ENCODE assay signal across 8 cellular contexts in genomic region chr6:53673138-53673801, GRCh38. TPM values are rescaled to one million over a fixed set of nuclear protein-coding genes. Genes with fewer than 3 reads are reported as not detected.
A peak's percentile ranks its signal among the peaks of the same experiment; 100 is the strongest.
DNase-seq lines count a peak whose midpoint lies in the region; ATAC-seq, FAIRE-seq and TF ChIP-seq lines count a peak whose summit lies in the region.

No MANE protein-coding gene starts in this region.

- no peak overlapping the region for H3K4me3 ChIP-seq in NB4 (ENCODE audit: low read depth, low read length)
- H3K4me3 ChIP-seq in body of pancreas: no peak overlapping the region
- no peak overlapping the region for H3K4me3 ChIP-seq in HepG2 (replicated peaks in 1 of 3; ENCODE audit: insufficient read depth in 1 of 3, low read depth in 2 of 3, low read length in 3 of 3)
- no peak overlapping the region for H3K4me3 ChIP-seq in OCI-LY7 (ENCODE audit: low read depth, low read length, poor library complexity, severe bottlenecking)

- H3K4me1 ChIP-seq in body of pancreas (peaks cover 6% of the 10 kb centered on the region), HepG2 (ENCODE audit: insufficient read depth, low read length) (peaks cover 8% of the 10 kb centered on the region), OCI-LY7 (ENCODE audit: insufficient read depth, low read length, poor library complexity, severe bottlenecking) (no peaks in the 10 kb centered on the region)

- no peak for TF ChIP-seq CTCF in NB4 (IDR thresholded peaks at IDR 0.05; ENCODE audit: low read depth, low read length)
- no peak for TF ChIP-seq CTCF in body of pancreas (IDR thresholded peaks at IDR 0.05)
- no peak for TF ChIP-seq CTCF in HepG2 (CRISPR knock-in tag; IDR thresholded peaks at IDR 0.05)
- TF ChIP-seq CTCF in OCI-LY7 (conservative IDR thresholded peaks at IDR 0.05; ENCODE audit: low read length): no peak

- intact Hi-C loops in body of pancreas (cut with DNase I) (no loop called here), HepG2 (cut with micrococcal nuclease; ENCODE audit: unreplicated experiment) (no loop called here), OCI-LY7 (cut with micrococcal nuclease; ENCODE audit: unreplicated experiment) (no loop called here)

- no peaks in the 10 kb centered on the region for H3K9me2 ChIP-seq in OCI-LY7 (ENCODE audit: insufficient read depth, low read length)

- ATAC-seq in body of pancreas (peak; percentile 58), HepG2 (no peak; the same call in 2 of the 3 replicates), HG02870 (IDR thresholded peaks at IDR 0.05; ENCODE audit: unreplicated experiment) (no peak)

- H2AFZ ChIP-seq in HepG2 (ENCODE audit: low read length) (no peak overlapping the region), OCI-LY7 (ENCODE audit: low read length) (no peak overlapping the region)

- TF ChIP-seq RAD21 in HepG2 (CRISPR knock-in tag; IDR thresholded peaks at IDR 0.05): no peak

- no peaks in the 10 kb centered on the region for H3K9me3 ChIP-seq in body of pancreas
- H3K9me3 ChIP-seq in HepG2 (ENCODE audit: low read length): no peaks in the 10 kb centered on the region
- H3K9me3 ChIP-seq in OCI-LY7 (ENCODE audit: low read length): no peaks in the 10 kb centered on the region

- WGBS in body of pancreas, 2 donors: 22 to 32% methylated on average over 2 of the region's 2 CpGs
- WGBS in HepG2 (ENCODE audit: low lambda C conversion rate): 4% methylated on average over 2 of the region's 2 CpGs

- H3K4me2 ChIP-seq in HepG2 (ENCODE audit: low read depth, low read length): no peak overlapping the region
- no peak overlapping the region for H3K4me2 ChIP-seq in OCI-LY7 (ENCODE audit: low read length)

- TF ChIP-seq POLR2A in NB4 (IDR thresholded peaks at IDR 0.05; ENCODE audit: extremely low read depth, insufficient read length) (no peak), body of pancreas (IDR thresholded peaks at IDR 0.05) (no peak), HepG2 (IDR thresholded peaks at IDR 0.05; ENCODE audit: insufficient read depth in 1 of 2, low read depth in 2 of 2, low read length in 2 of 2) (no peak)

- FAIRE-seq in HepG2 (lab: Jason Lieb, UNC): no peak

- no peaks in the 10 kb centered on the region for H3K79me2 ChIP-seq in HepG2 (ENCODE audit: insufficient read depth, low read length)
- no peaks in the 10 kb centered on the region for H3K79me2 ChIP-seq in OCI-LY7 (ENCODE audit: insufficient read depth, low read depth, low read length)

- no peak overlapping the region for H3K9ac ChIP-seq in HepG2 (ENCODE audit: insufficient read depth, low read depth, low read length)

- CTCF ChIA-PET in HepG2 (lab: Yijun Ruan, JAX; ENCODE audit: low intra/inter-chr PET ratio, low total read pairs): no interaction called here
- CTCF ChIA-PET in OCI-LY7 (lab: Charles Lee; ENCODE audit: unreplicated experiment): no interaction called here

- DNase-seq in DMS 273 (lab: John Stamatoyannopoulos, UW; ENCODE audit: unreplicated experiment): peak; percentile 81
- DNase-seq in NB4 (ENCODE audit: low read depth): peak; percentile 9
- DNase-seq in body of pancreas: peak in 2 of 4 donors; percentile 10 to 36
- DNase-seq in HepG2 (ENCODE audit: low spot score): peak; percentile 71
- no peak for DNase-seq in OCI-LY7 (ENCODE audit: low spot score)
- no peak for DNase-seq in SHP77 (lab: John Stamatoyannopoulos, UW)
- no peak for DNase-seq in globus pallidus (ENCODE audit: low spot score)

- POLR2A ChIA-PET in HepG2 (lab: Yijun Ruan, JAX): no interaction called here
- POLR2A ChIA-PET in OCI-LY7 (lab: Charles Lee): interaction anchor here (0.8 kb wide), 1 partner anchor 678 kb away, joined by 3 read pairs; no protein-coding TSS in a partner anchor

- in situ Hi-C loops in HepG2 (cut with HindIII; ENCODE audit: extremely low pct_ligation_motif_present, low pct_unique_long_range_greater_than_20kb): no loop called here

- BruUV-seq in HepG2 (replicated peaks; lab: Mats Ljungman, UMichigan) (no TSS peak), OCI-LY7 (replicated peaks; lab: Mats Ljungman, UMichigan) (no TSS peak)

- TF ChIP-seq EP300 in HepG2 (IDR thresholded peaks at IDR 0.05; ENCODE audit: low read depth in 2 of 2, low read length in 2 of 2): no peak
- TF ChIP-seq EP300 in HepG2 (CRISPR knock-in tag; IDR thresholded peaks at IDR 0.05; ENCODE audit: borderline replicate concordance): no peak

- H3K27me3 ChIP-seq in body of pancreas (no peaks in the 10 kb centered on the region), HepG2 (ENCODE audit: control insufficient read depth in 1 of 2, insufficient read depth in 2 of 2, low read length in 2 of 2) (no peaks in the 10 kb centered on the region)

- H4K20me1 ChIP-seq in HepG2 (ENCODE audit: insufficient read depth, low read length) (no peaks in the 10 kb centered on the region), OCI-LY7 (ENCODE audit: insufficient read depth, low read length) (no peaks in the 10 kb centered on the region)

- H3K27ac ChIP-seq in body of pancreas (no peak overlapping the region), HepG2 (ENCODE audit: extremely low read length, insufficient read depth, low read length) (no peak overlapping the region), OCI-LY7 (ENCODE audit: low read depth, low read length, poor library complexity, severe bottlenecking) (no peak overlapping the region)

- no peaks in the 10 kb centered on the region for H3K36me3 ChIP-seq in body of pancreas (replicated peaks in 1 of 2; ENCODE audit: insufficient read depth in 1 of 2, low read depth in 2 of 2)
- no peaks in the 10 kb centered on the region for H3K36me3 ChIP-seq in HepG2 (replicated peaks in 1 of 2; ENCODE audit: control insufficient read depth in 1 of 2, insufficient read depth in 2 of 2, low read length in 2 of 2)
- no peaks in the 10 kb centered on the region for H3K36me3 ChIP-seq in OCI-LY7 (ENCODE audit: insufficient read depth, low read length)

TF ChIP-seq in HepG2, 621 proteins besides CTCF, POLR2A, EP300 and RAD21 (continues in another document):
- TF ChIP-seq TEAD3 (CRISPR knock-in tag; optimal IDR thresholded peaks at IDR 0.05; ENCODE audit: borderline replicate concordance) (peak; percentile 26), TFDP2 (CRISPR knock-in tag; IDR thresholded peaks at IDR 0.05) (no peak), GATAD2A (CRISPR knock-in tag; IDR thresholded peaks at IDR 0.05) (0 out of 2 replicates have a peak, but pooled peaks have one; percentile 25), NR2F1 (CRISPR knock-in tag; IDR thresholded peaks at IDR 0.05) (peak in 1 of 2 experiments; percentile 23; a peak in 2 of 4 replicates), JUND (CRISPR knock-in tag; IDR thresholded peaks at IDR 0.05) (0 out of 2 replicates have a peak, but pooled peaks have one; percentile 13)

RNA-seq across cellular contexts. Expression of gene KLHL31, which starts 7.7 kb away (rescaled TPM):
- 1 to 10 TPM in 1 of 2 donors, under 1 TPM in 1; 0.52 to 2.3 TPM for total RNA-seq in body of pancreas
- total RNA-seq in HepG2 (2016; rRNA removed; fragmentation: Illumina TruSeq; extraction: Trizol): 0.14 and 0.31 TPM in 2 replicates
- total RNA-seq in HepG2 (2016; cell fraction: cytosol; rRNA removed; fragmentation: Illumina TruSeq; extraction: Trizol; ENCODE audit: low read depth): 0.09 and 0.10 TPM in 2 replicates
- total RNA-seq in HepG2 (2016; cell fraction: insoluble cytoplasmic fraction; rRNA removed; fragmentation: Illumina TruSeq; extraction: Trizol): 0.16 and 0.39 TPM in 2 replicates
- total RNA-seq in HepG2 (2016; cell fraction: membrane; rRNA removed; fragmentation: Illumina TruSeq; extraction: Trizol): 0.12 and 0.21 TPM in 2 replicates
- total RNA-seq in HepG2 (2016; cell fraction: nucleus; rRNA removed; fragmentation: Illumina TruSeq; extraction: Trizol): 1.1 and 1.2 TPM in 2 replicates
- polyA plus RNA-seq in HepG2 (2011; rRNA removed): 0.13 and 0.22 TPM in 2 replicates
- polyA plus RNA-seq in HepG2 (2011; cell fraction: cytosol; rRNA removed): 0.05 and 0.10 TPM in 2 replicates
- polyA plus RNA-seq in HepG2 (2011; cell fraction: nucleus; rRNA removed): 1.2 and 1.5 TPM in 2 replicates
- polyA plus RNA-seq in HepG2 (2012): 0.63 and 1.1 TPM in 2 replicates
- 0.03 TPM in 2 replicates for polyA plus RNA-seq in HepG2 (2016; cell fraction: cytosol; fragmentation: Illumina TruSeq; extraction: Trizol; ENCODE audit: low read depth)
- 0.10 and 0.11 TPM in 2 replicates for polyA plus RNA-seq in HepG2 (2016; cell fraction: insoluble cytoplasmic fraction; fragmentation: Illumina TruSeq; extraction: Trizol; ENCODE audit: low read depth)
- 0.09 and 0.15 TPM in 2 replicates for polyA plus RNA-seq in HepG2 (2016; cell fraction: membrane; fragmentation: Illumina TruSeq; extraction: Trizol; ENCODE audit: low read depth)
- polyA plus RNA-seq in HepG2 (2016; cell fraction: nucleus; fragmentation: Illumina TruSeq; extraction: Trizol; ENCODE audit: insufficient read depth, low read depth): 0.93 and 0.99 TPM in 2 replicates
- polyA minus RNA-seq in HepG2 (2011; rRNA and poly(A)+ RNA removed; ENCODE audit: low replicate concordance): 0.07 and 0.28 TPM in 2 replicates
- 0.35 TPM in 1 of 2 replicates, not detected in the other for polyA minus RNA-seq in HepG2 (2011; cell fraction: cytosol; rRNA and poly(A)+ RNA removed)
- polyA minus RNA-seq in HepG2 (2011; cell fraction: nucleus; rRNA and poly(A)+ RNA removed): 0.99 and 1.5 TPM in 2 replicates
- not detected in 2 replicates for total RNA-seq in OCI-LY7 (2014; rRNA removed; shearing (Covaris generic))
- not detected in 2 replicates for total RNA-seq in OCI-LY7 (2022)

Comparison
In these comparisons a context has a peak if more than half of its experiments do, and no peak if none do; other contexts are left out.
1. DNase-seq: peak in DMS 273 (single experiment), NB4 (single experiment) and HepG2 (single experiment); none in OCI-LY7 (single experiment), SHP77 (0 of 2) and globus pallidus (single experiment).